In the genomic region with DNA sequence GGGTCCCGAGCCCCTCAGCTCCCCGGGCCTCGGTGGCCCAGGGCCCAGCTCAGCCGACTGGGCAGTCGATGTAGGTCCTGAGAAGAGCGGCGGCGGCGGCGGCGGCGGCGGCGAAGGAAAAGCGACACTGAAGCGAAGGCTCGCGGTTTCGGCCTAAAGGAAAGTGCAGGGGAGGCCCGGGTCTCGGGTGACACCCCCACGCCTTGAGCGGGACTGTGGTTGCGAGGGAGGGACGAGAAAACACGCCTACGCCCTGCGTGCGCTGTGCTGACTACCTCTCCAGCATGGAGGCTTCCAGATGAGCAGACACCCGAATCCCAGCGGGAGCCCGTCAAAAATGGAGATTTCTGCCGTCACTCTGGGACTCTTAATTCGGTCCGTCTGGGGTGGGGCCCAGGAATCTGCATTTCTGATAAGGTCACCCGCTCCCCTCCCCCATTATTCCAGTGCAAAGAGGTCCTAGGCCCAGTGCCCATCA, we compare ENCODE assay signal across 1 cellular context.
TF ChIP-seq lines count a peak whose summit lies in the region.

No MANE protein-coding gene starts in this region.

TF ChIP-seq in HEK293, 187 proteins besides CTCF, POLR2A, EP300 and RAD21 (continued from another document):
- TF ChIP-seq, protein P1, sequence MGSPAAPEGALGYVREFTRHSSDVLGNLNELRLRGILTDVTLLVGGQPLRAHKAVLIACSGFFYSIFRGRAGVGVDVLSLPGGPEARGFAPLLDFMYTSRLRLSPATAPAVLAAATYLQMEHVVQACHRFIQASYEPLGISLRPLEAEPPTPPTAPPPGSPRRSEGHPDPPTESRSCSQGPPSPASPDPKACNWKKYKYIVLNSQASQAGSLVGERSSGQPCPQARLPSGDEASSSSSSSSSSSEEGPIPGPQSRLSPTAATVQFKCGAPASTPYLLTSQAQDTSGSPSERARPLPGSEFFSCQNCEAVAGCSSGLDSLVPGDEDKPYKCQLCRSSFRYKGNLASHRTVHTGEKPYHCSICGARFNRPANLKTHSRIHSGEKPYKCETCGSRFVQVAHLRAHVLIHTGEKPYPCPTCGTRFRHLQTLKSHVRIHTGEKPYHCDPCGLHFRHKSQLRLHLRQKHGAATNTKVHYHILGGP (tag by site-specific recombination; IDR thresholded peaks at IDR 0.05) = no peak
- TF ChIP-seq ZNF473 (tag by site-specific recombination; IDR thresholded peaks at IDR 0.05) (no peak), ZNF341 (tag by site-specific recombination; IDR thresholded peaks at IDR 0.05; ENCODE audit: low read depth) (peak; percentile 90), GLIS2 (tag by site-specific recombination; IDR thresholded peaks at IDR 0.05) (peak; percentile 41; the same call in 1 of the 2 replicates), ZNF426 (tag by site-specific recombination; IDR thresholded peaks at IDR 0.05) (no peak), EGR2 (tag by site-specific recombination; IDR thresholded peaks at IDR 0.05; ENCODE audit: low read depth) (peak; percentile 95), ZNF707 (tag by site-specific recombination; IDR thresholded peaks at IDR 0.05) (no peak), KLF16 (tag by site-specific recombination; IDR thresholded peaks at IDR 0.05) (no peak), MZF1 (tag by site-specific recombination; IDR thresholded peaks at IDR 0.05; ENCODE audit: borderline replicate concordance) (no peak), ZNF530 (tag by site-specific recombination; IDR thresholded peaks at IDR 0.05; ENCODE audit: low read depth) (no peak), SCRT1 (tag by site-specific recombination; IDR thresholded peaks at IDR 0.05; ENCODE audit: borderline replicate concordance) (no peak), ZNF664 (tag by site-specific recombination; IDR thresholded peaks at IDR 0.05) (no peak), ZNF140 (tag by site-specific recombination; IDR thresholded peaks at IDR 0.05) (no peak), ZNF138 (tag by site-specific recombination; IDR thresholded peaks at IDR 0.05; ENCODE audit: borderline replicate concordance) (no peak), ZNF600 (tag by site-specific recombination; IDR thresholded peaks at IDR 0.05) (peak; percentile 45), ZNF768 (tag by site-specific recombination; IDR thresholded peaks at IDR 0.05) (no peak), GLI4 (tag by site-specific recombination; IDR thresholded peaks at IDR 0.05) (no peak), ZNF391 (tag by site-specific recombination; IDR thresholded peaks at IDR 0.05; ENCODE audit: borderline replicate concordance, low read depth) (no peak), ZNF302 (tag by site-specific recombination; IDR thresholded peaks at IDR 0.05; ENCODE audit: low read depth) (no peak), ZNF23 (tag by site-specific recombination; IDR thresholded peaks at IDR 0.05; ENCODE audit: borderline replicate concordance) (no peak), ZNF521 (tag by site-specific recombination; IDR thresholded peaks at IDR 0.05) (no peak), ZNF792 (tag by site-specific recombination; IDR thresholded peaks at IDR 0.05) (no peak), ZNF514 (tag by site-specific recombination; IDR thresholded peaks at IDR 0.05) (no peak), ZNF433 (tag by site-specific recombination; IDR thresholded peaks at IDR 0.05; ENCODE audit: low read depth) (no peak), ZNF48 (tag by site-specific recombination; IDR thresholded peaks at IDR 0.05) (no peak), YY1 (tag by site-specific recombination; IDR thresholded peaks at IDR 0.05) (0 out of 2 replicates have a peak, but pooled peaks have one; percentile 61), ZBTB7A (tag by site-specific recombination; IDR thresholded peaks at IDR 0.05; ENCODE audit: low read depth) (peak; percentile 1; the same call in 1 of the 2 replicates), HOXA7 (CRISPR knock-in tag; IDR thresholded peaks at IDR 0.05; ENCODE audit: borderline replicate concordance) (no peak), ZNF24 (tag by site-specific recombination; IDR thresholded peaks at IDR 0.05) (0 out of 2 replicates have a peak, but pooled peaks have one; percentile 4), KLF7 (tag by site-specific recombination; IDR thresholded peaks at IDR 0.05; ENCODE audit: borderline replicate concordance) (no peak), ZNF175 (tag by site-specific recombination; IDR thresholded peaks at IDR 0.05) (no peak), ZNF629 (tag by site-specific recombination; IDR thresholded peaks at IDR 0.05) (no peak; the same call in 1 of the 2 replicates), SETDB1 (IDR thresholded peaks at IDR 0.05; ENCODE audit: insufficient read length, low read length) (no peak), SALL2 (tag by site-specific recombination; IDR thresholded peaks at IDR 0.05; ENCODE audit: borderline replicate concordance) (no peak), ZNF112 (tag by site-specific recombination; IDR thresholded peaks at IDR 0.05) (no peak), ZNF221 (tag by site-specific recombination; IDR thresholded peaks at IDR 0.05; ENCODE audit: borderline replicate concordance) (no peak), ZBTB17 (tag by site-specific recombination; IDR thresholded peaks at IDR 0.05) (peak; percentile 58; the same call in 1 of the 2 replicates)
- TF ChIP-seq, protein P2, sequence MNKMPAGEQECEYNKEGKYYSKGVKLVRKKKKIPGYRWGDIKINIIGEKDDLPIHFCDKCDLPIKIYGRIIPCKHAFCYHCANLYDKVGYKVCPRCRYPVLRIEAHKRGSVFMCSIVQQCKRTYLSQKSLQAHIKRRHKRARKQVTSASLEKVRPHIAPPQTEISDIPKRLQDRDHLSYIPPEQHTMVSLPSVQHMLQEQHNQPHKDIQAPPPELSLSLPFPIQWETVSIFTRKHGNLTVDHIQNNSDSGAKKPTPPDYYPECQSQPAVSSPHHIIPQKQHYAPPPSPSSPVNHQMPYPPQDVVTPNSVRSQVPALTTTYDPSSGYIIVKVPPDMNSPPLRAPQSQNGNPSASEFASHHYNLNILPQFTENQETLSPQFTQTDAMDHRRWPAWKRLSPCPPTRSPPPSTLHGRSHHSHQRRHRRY (tag by site-specific recombination; IDR thresholded peaks at IDR 0.05) = no peak
- TF ChIP-seq, protein P3, sequence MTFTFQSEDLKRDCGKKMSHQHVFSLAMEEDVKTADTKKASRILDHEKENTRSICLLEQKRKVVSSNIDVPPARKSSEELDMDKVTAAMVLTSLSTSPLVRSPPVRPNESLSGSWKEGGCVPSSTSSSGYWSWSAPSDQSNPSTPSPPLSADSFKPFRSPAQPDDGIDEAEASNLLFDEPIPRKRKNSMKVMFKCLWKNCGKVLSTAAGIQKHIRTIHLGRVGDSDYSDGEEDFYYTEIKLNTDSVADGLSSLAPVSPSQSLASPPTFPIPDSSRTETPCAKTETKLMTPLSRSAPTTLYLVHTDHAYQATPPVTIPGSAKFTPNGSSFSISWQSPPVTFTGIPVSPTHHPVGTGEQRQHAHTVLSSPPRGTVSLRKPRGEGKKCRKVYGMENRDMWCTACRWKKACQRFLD (tag by site-specific recombination; IDR thresholded peaks at IDR 0.05) = no peak
- TF ChIP-seq, protein P4, sequence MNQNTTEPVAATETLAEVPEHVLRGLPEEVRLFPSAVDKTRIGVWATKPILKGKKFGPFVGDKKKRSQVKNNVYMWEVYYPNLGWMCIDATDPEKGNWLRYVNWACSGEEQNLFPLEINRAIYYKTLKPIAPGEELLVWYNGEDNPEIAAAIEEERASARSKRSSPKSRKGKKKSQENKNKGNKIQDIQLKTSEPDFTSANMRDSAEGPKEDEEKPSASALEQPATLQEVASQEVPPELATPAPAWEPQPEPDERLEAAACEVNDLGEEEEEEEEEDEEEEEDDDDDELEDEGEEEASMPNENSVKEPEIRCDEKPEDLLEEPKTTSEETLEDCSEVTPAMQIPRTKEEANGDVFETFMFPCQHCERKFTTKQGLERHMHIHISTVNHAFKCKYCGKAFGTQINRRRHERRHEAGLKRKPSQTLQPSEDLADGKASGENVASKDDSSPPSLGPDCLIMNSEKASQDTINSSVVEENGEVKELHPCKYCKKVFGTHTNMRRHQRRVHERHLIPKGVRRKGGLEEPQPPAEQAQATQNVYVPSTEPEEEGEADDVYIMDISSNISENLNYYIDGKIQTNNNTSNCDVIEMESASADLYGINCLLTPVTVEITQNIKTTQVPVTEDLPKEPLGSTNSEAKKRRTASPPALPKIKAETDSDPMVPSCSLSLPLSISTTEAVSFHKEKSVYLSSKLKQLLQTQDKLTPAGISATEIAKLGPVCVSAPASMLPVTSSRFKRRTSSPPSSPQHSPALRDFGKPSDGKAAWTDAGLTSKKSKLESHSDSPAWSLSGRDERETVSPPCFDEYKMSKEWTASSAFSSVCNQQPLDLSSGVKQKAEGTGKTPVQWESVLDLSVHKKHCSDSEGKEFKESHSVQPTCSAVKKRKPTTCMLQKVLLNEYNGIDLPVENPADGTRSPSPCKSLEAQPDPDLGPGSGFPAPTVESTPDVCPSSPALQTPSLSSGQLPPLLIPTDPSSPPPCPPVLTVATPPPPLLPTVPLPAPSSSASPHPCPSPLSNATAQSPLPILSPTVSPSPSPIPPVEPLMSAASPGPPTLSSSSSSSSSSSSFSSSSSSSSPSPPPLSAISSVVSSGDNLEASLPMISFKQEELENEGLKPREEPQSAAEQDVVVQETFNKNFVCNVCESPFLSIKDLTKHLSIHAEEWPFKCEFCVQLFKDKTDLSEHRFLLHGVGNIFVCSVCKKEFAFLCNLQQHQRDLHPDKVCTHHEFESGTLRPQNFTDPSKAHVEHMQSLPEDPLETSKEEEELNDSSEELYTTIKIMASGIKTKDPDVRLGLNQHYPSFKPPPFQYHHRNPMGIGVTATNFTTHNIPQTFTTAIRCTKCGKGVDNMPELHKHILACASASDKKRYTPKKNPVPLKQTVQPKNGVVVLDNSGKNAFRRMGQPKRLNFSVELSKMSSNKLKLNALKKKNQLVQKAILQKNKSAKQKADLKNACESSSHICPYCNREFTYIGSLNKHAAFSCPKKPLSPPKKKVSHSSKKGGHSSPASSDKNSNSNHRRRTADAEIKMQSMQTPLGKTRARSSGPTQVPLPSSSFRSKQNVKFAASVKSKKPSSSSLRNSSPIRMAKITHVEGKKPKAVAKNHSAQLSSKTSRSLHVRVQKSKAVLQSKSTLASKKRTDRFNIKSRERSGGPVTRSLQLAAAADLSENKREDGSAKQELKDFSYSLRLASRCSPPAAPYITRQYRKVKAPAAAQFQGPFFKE (tag by site-specific recombination; IDR thresholded peaks at IDR 0.05; ENCODE audit: borderline replicate concordance) = no peak
- TF ChIP-seq, protein P5, sequence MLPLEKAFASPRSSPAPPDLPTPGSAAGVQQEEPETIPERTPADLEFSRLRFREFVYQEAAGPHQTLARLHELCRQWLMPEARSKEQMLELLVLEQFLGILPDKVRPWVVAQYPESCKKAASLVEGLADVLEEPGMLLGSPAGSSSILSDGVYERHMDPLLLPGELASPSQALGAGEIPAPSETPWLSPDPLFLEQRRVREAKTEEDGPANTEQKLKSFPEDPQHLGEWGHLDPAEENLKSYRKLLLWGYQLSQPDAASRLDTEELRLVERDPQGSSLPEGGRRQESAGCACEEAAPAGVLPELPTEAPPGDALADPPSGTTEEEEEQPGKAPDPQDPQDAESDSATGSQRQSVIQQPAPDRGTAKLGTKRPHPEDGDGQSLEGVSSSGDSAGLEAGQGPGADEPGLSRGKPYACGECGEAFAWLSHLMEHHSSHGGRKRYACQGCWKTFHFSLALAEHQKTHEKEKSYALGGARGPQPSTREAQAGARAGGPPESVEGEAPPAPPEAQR (tag by site-specific recombination; IDR thresholded peaks at IDR 0.05) = no peak
- TF ChIP-seq, protein P6, sequence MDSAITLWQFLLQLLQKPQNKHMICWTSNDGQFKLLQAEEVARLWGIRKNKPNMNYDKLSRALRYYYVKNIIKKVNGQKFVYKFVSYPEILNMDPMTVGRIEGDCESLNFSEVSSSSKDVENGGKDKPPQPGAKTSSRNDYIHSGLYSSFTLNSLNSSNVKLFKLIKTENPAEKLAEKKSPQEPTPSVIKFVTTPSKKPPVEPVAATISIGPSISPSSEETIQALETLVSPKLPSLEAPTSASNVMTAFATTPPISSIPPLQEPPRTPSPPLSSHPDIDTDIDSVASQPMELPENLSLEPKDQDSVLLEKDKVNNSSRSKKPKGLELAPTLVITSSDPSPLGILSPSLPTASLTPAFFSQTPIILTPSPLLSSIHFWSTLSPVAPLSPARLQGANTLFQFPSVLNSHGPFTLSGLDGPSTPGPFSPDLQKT (IDR thresholded peaks at IDR 0.05; ENCODE audit: borderline replicate concordance, low read depth, low read length) = no peak
- TF ChIP-seq, protein P7, sequence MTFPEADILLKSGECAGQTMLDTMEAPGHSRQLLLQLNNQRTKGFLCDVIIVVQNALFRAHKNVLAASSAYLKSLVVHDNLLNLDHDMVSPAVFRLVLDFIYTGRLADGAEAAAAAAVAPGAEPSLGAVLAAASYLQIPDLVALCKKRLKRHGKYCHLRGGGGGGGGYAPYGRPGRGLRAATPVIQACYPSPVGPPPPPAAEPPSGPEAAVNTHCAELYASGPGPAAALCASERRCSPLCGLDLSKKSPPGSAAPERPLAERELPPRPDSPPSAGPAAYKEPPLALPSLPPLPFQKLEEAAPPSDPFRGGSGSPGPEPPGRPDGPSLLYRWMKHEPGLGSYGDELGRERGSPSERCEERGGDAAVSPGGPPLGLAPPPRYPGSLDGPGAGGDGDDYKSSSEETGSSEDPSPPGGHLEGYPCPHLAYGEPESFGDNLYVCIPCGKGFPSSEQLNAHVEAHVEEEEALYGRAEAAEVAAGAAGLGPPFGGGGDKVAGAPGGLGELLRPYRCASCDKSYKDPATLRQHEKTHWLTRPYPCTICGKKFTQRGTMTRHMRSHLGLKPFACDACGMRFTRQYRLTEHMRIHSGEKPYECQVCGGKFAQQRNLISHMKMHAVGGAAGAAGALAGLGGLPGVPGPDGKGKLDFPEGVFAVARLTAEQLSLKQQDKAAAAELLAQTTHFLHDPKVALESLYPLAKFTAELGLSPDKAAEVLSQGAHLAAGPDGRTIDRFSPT (tag by site-specific recombination; IDR thresholded peaks at IDR 0.05) = no peak; the same call in 1 of the 2 replicates
- TF ChIP-seq, protein P8, sequence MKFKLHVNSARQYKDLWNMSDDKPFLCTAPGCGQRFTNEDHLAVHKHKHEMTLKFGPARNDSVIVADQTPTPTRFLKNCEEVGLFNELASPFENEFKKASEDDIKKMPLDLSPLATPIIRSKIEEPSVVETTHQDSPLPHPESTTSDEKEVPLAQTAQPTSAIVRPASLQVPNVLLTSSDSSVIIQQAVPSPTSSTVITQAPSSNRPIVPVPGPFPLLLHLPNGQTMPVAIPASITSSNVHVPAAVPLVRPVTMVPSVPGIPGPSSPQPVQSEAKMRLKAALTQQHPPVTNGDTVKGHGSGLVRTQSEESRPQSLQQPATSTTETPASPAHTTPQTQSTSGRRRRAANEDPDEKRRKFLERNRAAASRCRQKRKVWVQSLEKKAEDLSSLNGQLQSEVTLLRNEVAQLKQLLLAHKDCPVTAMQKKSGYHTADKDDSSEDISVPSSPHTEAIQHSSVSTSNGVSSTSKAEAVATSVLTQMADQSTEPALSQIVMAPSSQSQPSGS (tag by site-specific recombination; IDR thresholded peaks at IDR 0.05; ENCODE audit: low read depth) = no peak
